ENCODE assay signal across 19 cellular contexts in the genomic region with DNA sequence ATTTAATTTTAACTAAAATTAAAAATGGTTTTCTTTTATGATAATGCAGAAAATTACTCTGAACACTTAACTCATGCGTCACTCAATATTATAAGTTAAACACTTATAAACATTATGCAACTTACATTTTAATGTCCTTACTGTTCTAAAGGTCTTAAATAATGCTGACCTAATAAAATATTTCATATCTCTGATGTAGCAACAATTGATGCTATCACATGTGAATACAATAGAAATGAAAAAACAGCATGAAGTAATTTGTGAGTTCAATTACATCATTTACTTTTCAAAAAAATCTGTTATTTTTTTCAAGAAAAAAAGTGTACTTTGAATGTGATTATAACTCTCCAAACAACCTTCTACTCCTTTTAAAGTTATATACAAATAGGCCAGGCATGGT. TPM values are rescaled to one million over a fixed set of nuclear protein-coding genes. Genes with fewer than 3 reads are reported as not detected.
DNase-seq lines count a peak whose midpoint lies in the region; ATAC-seq, FAIRE-seq and TF ChIP-seq lines count a peak whose summit lies in the region.
"Had no signal": no experiment of that assay in that cellular context is flagged by ENCODE, and none has a peak within 500 bp of the region (broad histone marks: within the 10 kb centered on the region; RNA-seq: fewer than 3 reads in every experiment).

No MANE protein-coding gene starts in this region.

- H3K9me1 ChIP-seq in K562 (ENCODE audit: control insufficient read depth, insufficient read depth, low read length) = no peaks in the 10 kb centered on the region

- CTCF ChIA-PET in K562 (lab: Yijun Ruan, JAX; ENCODE audit: low intra/inter-chr PET ratio) = no interaction called here

- H3K4me3 ChIP-seq in K562 (no peak overlapping the region), pancreas (no peak overlapping the region), tibial artery (no peak overlapping the region)
- H3K4me3 ChIP-seq: HAP-1 had no signal

- TF ChIP-seq POLR2A in K562 (conservative IDR thresholded peaks at IDR 0.05) = no peak

- POLR2A ChIA-PET in K562 (lab: Yijun Ruan, JAX) = interaction anchor here (0.6 kb wide), 1 partner anchor 12 kb away, joined by 3 read pairs; no protein-coding TSS in a partner anchor

- H3K79me2 ChIP-seq in K562 (ENCODE audit: control insufficient read depth, insufficient read depth, low read length) = no peaks in the 10 kb centered on the region

- H3K36me3 ChIP-seq in K562 (ENCODE audit: control insufficient read depth, insufficient read depth, low read length) (no peaks in the 10 kb centered on the region), pancreas (no peaks in the 10 kb centered on the region), tibial artery (no peaks in the 10 kb centered on the region)
- H3K36me3 ChIP-seq: HAP-1 had no signal

- no peak for TF ChIP-seq EP300 in K562 (IDR thresholded peaks at IDR 0.05; ENCODE audit: low read length)

- ATAC-seq in K562 (no peak), pancreas (no peak)
- ATAC-seq: CD8-positive, alpha-beta T cell had no signal

- H3K4me2 ChIP-seq in K562 (ENCODE audit: insufficient read depth, low read length) = no peak overlapping the region

- FAIRE-seq in A204.1 (lab: Jason Lieb, UNC) (peak; percentile 41), K562 (lab: Jason Lieb, UNC) (no peak), frontal cortex (lab: Jason Lieb, UNC) (peak; percentile 91), pancreas (lab: Jason Lieb, UNC) (no peak)
- FAIRE-seq: D721Med, GM12892, GM19239, H1 had no signal

- H3K9me3 ChIP-seq in K562 (replicated peaks; ENCODE audit: control insufficient read depth, insufficient read depth, low read depth, low read length) (no peaks in the 10 kb centered on the region), pancreas (no peaks in the 10 kb centered on the region), tibial artery (no peaks in the 10 kb centered on the region)
- H3K9me3 ChIP-seq: HAP-1 had no signal

- H3K4me1 ChIP-seq in K562 (replicated peaks in 1 of 2; ENCODE audit: control insufficient read depth in 2 of 2, insufficient read depth in 2 of 2, low read length in 2 of 2) (no peaks in the 10 kb centered on the region; a peak in 1 of 5 replicates), pancreas (no peaks in the 10 kb centered on the region), tibial artery (no peaks in the 10 kb centered on the region)

- no peak for TF ChIP-seq RAD21 in K562 (CRISPR knock-in tag; conservative IDR thresholded peaks at IDR 0.05 in 1 of 2, IDR thresholded peaks at IDR 0.05 in 1 of 2)

- peak; percentile 0 for DNase-seq in GM13977 (ENCODE audit: low spot score)
- DNase-seq in K562 (ENCODE audit: extremely low read depth in 1 of 4, low spot score in 3 of 4) = no peak
- DNase-seq in frontal cortex (ENCODE audit: low spot score in 2 of 2) = no peak
- DNase-seq in HuH-7.5 (ENCODE audit: low spot score) = no peak
- no peak for DNase-seq in pancreas
- DNase-seq in tibial artery = no peak
- DNase-seq: CD8-positive, alpha-beta T cell; COR-L47; DMS153; DMS79 treated with DMSO at 0.1 percent for 48 hours; EL; GDM1 had no signal

- no TSS peak for BruUV-seq in K562 (replicated peaks; lab: Mats Ljungman, UMichigan)

- H4K20me1 ChIP-seq in K562 (replicated peaks; ENCODE audit: control insufficient read depth, insufficient read depth, low read length) = no peaks in the 10 kb centered on the region

- intact Hi-C loops in K562 (cut with micrococcal nuclease) (no loop called here), pancreas (cut with DNase I) (no loop called here), tibial artery (cut with DNase I; ENCODE audit: low total_unique reads) (no loop called here)

- H2AFZ ChIP-seq in K562 (ENCODE audit: low read depth, low read length) = no peak overlapping the region

- no peak overlapping the region for H3K27ac ChIP-seq in K562 (ENCODE audit: extremely low read depth, low read depth, low read length)
- no peak overlapping the region for H3K27ac ChIP-seq in pancreas
- no peak overlapping the region for H3K27ac ChIP-seq in tibial artery
- H3K27ac ChIP-seq: HL-60 had no signal

- in situ Hi-C loops in GM13977 (cut with MboI; ENCODE audit: low pct_unique_long_range_greater_than_20kb, low sequenced_read_pairs, unreplicated experiment) (no loop called here), K562 (cut with MboI) (no loop called here)

- TF ChIP-seq CTCF in GM13977 (IDR thresholded peaks at IDR 0.05; ENCODE audit: extremely low read depth, insufficient read depth, missing control alignments) (no peak), K562 (IDR thresholded peaks at IDR 0.05 in 2 of 3, conservative IDR thresholded peaks at IDR 0.05 in 1 of 3; ENCODE audit: insufficient read depth in 2 of 3, low read depth in 1 of 3, low read length in 3 of 3) (no peak), pancreas (IDR thresholded peaks at IDR 0.05) (no peak), tibial artery (IDR thresholded peaks at IDR 0.05) (no peak)

- H3K9ac ChIP-seq in K562 (ENCODE audit: insufficient read depth in 1 of 2, low read depth in 2 of 2, low read length in 2 of 2) = no peak overlapping the region

- 96% methylated on average over 1 of the region's 1 CpG for WGBS in K562 (ENCODE audit: insufficient coverage, low coverage, missing lambda C conversion rate)
- 96 to 97% methylated on average over 1 of the region's 1 CpG for WGBS in pancreas, 2 donors

- H3K27me3 ChIP-seq in K562 (ENCODE audit: control insufficient read depth in 2 of 2, insufficient read depth in 2 of 2, low read length in 2 of 2) = no peaks in the 10 kb centered on the region; a peak in 1 of 5 replicates
- H3K27me3 ChIP-seq in pancreas = no peaks in the 10 kb centered on the region
- no peaks in the 10 kb centered on the region for H3K27me3 ChIP-seq in tibial artery

TF ChIP-seq in K562, 482 proteins besides CTCF, POLR2A, EP300 and RAD21 (continues in another document):
- peak; percentile 27; the same call in 1 of the 2 replicates for TF ChIP-seq MAFK (IDR thresholded peaks at IDR 0.05; ENCODE audit: low read length)
- no peak for TF ChIP-seq XRCC3 (IDR thresholded peaks at IDR 0.05)
- TF ChIP-seq TBL1XR1 (IDR thresholded peaks at IDR 0.05; ENCODE audit: low read length in 2 of 2) = no peak
- TF ChIP-seq FOS (IDR thresholded peaks at IDR 0.05; ENCODE audit: extremely low read depth, insufficient read length) = no peak
- peak; percentile 9; the same call in 1 of the 2 replicates for TF ChIP-seq MAFG (tag; conservative IDR thresholded peaks at IDR 0.05)
- no peak for TF ChIP-seq ZBTB8A (IDR thresholded peaks at IDR 0.05; ENCODE audit: partially characterized antibody)
- TF ChIP-seq KLF6 (CRISPR knock-in tag; IDR thresholded peaks at IDR 0.05; ENCODE audit: borderline replicate concordance) = no peak
- TF ChIP-seq, protein P1, sequence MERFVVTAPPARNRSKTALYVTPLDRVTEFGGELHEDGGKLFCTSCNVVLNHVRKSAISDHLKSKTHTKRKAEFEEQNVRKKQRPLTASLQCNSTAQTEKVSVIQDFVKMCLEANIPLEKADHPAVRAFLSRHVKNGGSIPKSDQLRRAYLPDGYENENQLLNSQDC (CRISPR knock-in tag; IDR thresholded peaks at IDR 0.05) = no peak
- TF ChIP-seq MTF1 (CRISPR knock-in tag; IDR thresholded peaks at IDR 0.05; ENCODE audit: borderline replicate concordance) = no peak

RNA-seq across cellular contexts. Expression of a gene that starts 26.4 kb away (rescaled TPM):
- total RNA-seq in K562 (2011; cell fraction: chromatin; rRNA removed; ENCODE audit: low replicate concordance) = 38.2 and 76.7 TPM in 2 replicates
- 120 and 131 TPM in 2 replicates for total RNA-seq in K562 (2011; cell fraction: nucleolus; rRNA removed)
- 54.9 and 77.7 TPM in 2 replicates for total RNA-seq in K562 (2011; cell fraction: nucleoplasm; rRNA removed)
- total RNA-seq in K562 (2014; rRNA removed) (17.5 and 34.9 TPM in 2 replicates), K562 (2014; rRNA removed; fragmentation: Illumina TruSeq; extraction: Trizol) (17.3 and 17.4 TPM in 2 replicates), K562 (2015; rRNA removed; fragmentation: Illumina TruSeq; extraction: Trizol) (13.8 and 14.7 TPM in 2 replicates), K562 (2021) (36.3 and 39.2 TPM in 2 replicates), frontal cortex (97.4 TPM), pancreas (10 to 100 TPM; 67.0 to 84.7 (median 74.2) TPM)
- polyA plus RNA-seq in K562 (2011; rRNA removed) (84.8 and 84.9 TPM in 2 replicates), K562 (2014; fragmentation: Illumina TruSeq; extraction: Trizol) (25.3 and 30.4 TPM in 2 replicates), K562 (2014; fragmentation: Nextera tagmentation; extraction: Ambion mirVana) (100 to 1,000 TPM; 100 to 102 TPM), K562 (2014; rRNA removed) (36.0 and 58.0 TPM in 2 replicates), pancreas (10 to 100 TPM; 33.0 to 54.9 TPM)
- polyA plus RNA-seq in K562 (2011; cell fraction: cytosol; rRNA removed) = 66.6 and 67.4 TPM in 2 replicates
- polyA plus RNA-seq in K562 (2011; cell fraction: nucleus; rRNA removed) = 43.3 and 49.6 TPM in 2 replicates
- 32.9 and 33.5 TPM in 2 replicates for polyA plus RNA-seq in K562 (2012)
- 50.5 and 69.1 TPM in 2 replicates for polyA minus RNA-seq in K562 (2011; rRNA and poly(A)+ RNA removed)
- 20.9 and 37.0 TPM in 2 replicates for polyA minus RNA-seq in K562 (2011; cell fraction: cytosol; rRNA and poly(A)+ RNA removed)
- polyA minus RNA-seq in K562 (2011; cell fraction: nucleus; rRNA and poly(A)+ RNA removed) = 19.0 and 31.1 TPM in 2 replicates

RNA-seq across cellular contexts. Expression of a gene that starts 28.1 kb away (rescaled TPM):
- 114 and 176 TPM in 2 replicates for total RNA-seq in K562 (2011; cell fraction: chromatin; rRNA removed; ENCODE audit: low replicate concordance)
- 54.0 and 57.9 TPM in 2 replicates for total RNA-seq in K562 (2011; cell fraction: nucleolus; rRNA removed)
- total RNA-seq in K562 (2011; cell fraction: nucleoplasm; rRNA removed) = 61.2 and 112 TPM in 2 replicates
- total RNA-seq in K562 (2014; rRNA removed) = 71.8 and 75.6 TPM in 2 replicates
- total RNA-seq in K562 (2014; rRNA removed; fragmentation: Illumina TruSeq; extraction: Trizol) = 96.8 and 120 TPM in 2 replicates
- total RNA-seq in K562 (2015; rRNA removed; fragmentation: Illumina TruSeq; extraction: Trizol) = 69.4 and 76.0 TPM in 2 replicates
- 109 and 111 TPM in 2 replicates for total RNA-seq in K562 (2021)
- 22.8 and 40.4 TPM in 2 replicates for polyA plus RNA-seq in K562 (2011; rRNA removed)
- 20.4 and 29.5 TPM in 2 replicates for polyA plus RNA-seq in K562 (2011; cell fraction: cytosol; rRNA removed)
- polyA plus RNA-seq in K562 (2011; cell fraction: nucleus; rRNA removed) = 26.7 and 36.5 TPM in 2 replicates
- polyA plus RNA-seq in K562 (2012) = 24.0 and 28.2 TPM in 2 replicates
- 41.4 and 46.7 TPM in 2 replicates for polyA plus RNA-seq in K562 (2014; fragmentation: Illumina TruSeq; extraction: Trizol)
- 10 to 100 TPM; 25.9 to 36.8 TPM for polyA plus RNA-seq in K562 (2014; fragmentation: Nextera tagmentation; extraction: Ambion mirVana)
- 25.9 and 38.0 TPM in 2 replicates for polyA plus RNA-seq in K562 (2014; rRNA removed)
- polyA minus RNA-seq in K562 (2011; rRNA and poly(A)+ RNA removed) = 134 and 161 TPM in 2 replicates
- polyA minus RNA-seq in K562 (2011; cell fraction: cytosol; rRNA and poly(A)+ RNA removed) = 33.9 and 43.4 TPM in 2 replicates
- 78.6 and 97.4 TPM in 2 replicates for polyA minus RNA-seq in K562 (2011; cell fraction: nucleus; rRNA and poly(A)+ RNA removed)
- total RNA-seq in frontal cortex = 118 TPM
- 10 to 100 TPM in 5 of 6 donors, 1 to 10 TPM in 1; 9.6 to 28.3 (median 14.4) TPM for total RNA-seq in pancreas
- polyA plus RNA-seq in pancreas = 1 to 10 TPM; 2.7 to 4.8 TPM
